In genomic region chr2:174596994-174597346, GRCh38 we compare ENCODE assay signal across 8 cellular contexts. TPM values are rescaled to one million over a fixed set of nuclear protein-coding genes. Genes with fewer than 3 reads are reported as not detected.
A peak's percentile ranks its signal among the peaks of the same experiment; 100 is the strongest.
DNase-seq lines count a peak whose midpoint lies in the region; ATAC-seq, FAIRE-seq and TF ChIP-seq lines count a peak whose summit lies in the region.

No MANE protein-coding gene starts in this region.

- intact Hi-C loops in body of pancreas (cut with DNase I), result no loop called here

- WGBS in body of pancreas, 2 donors, result 72 to 81% methylated on average over 4 of the region's 4 CpGs

- H3K27me3 ChIP-seq in duodenal mucosa (ENCODE audit: control insufficient read depth in 1 of 2, insufficient read depth in 2 of 2, low read length in 2 of 2) (no peaks in the 10 kb centered on the region), skeletal muscle tissue (ENCODE audit: control insufficient read depth in 3 of 3, insufficient read depth in 3 of 3, low read length in 3 of 3) (no peaks in the 10 kb centered on the region), body of pancreas (no peaks in the 10 kb centered on the region)

- no peak for TF ChIP-seq CTCF in body of pancreas (IDR thresholded peaks at IDR 0.05)

- H3K9ac ChIP-seq in duodenal mucosa (ENCODE audit: low read depth in 1 of 2, low read length in 2 of 2), result peak overlapping the region; percentile 56 to 64
- H3K9ac ChIP-seq in skeletal muscle tissue (ENCODE audit: low read depth in 1 of 3, low read length in 3 of 3), result no peak overlapping the region

- FAIRE-seq in GM12891 (lab: Jason Lieb, UNC), result peak; percentile 26

- TF ChIP-seq POLR2A in GM12891 (IDR thresholded peaks at IDR 0.05; ENCODE audit: low read depth, low read length) (no peak), body of pancreas (IDR thresholded peaks at IDR 0.05) (no peak)

- H3K4me1 ChIP-seq in duodenal mucosa (ENCODE audit: control insufficient read depth in 1 of 2, insufficient read depth in 2 of 2, low read length in 2 of 2), result peaks cover 2 to 26% of the 10 kb centered on the region in 2 donors
- H3K4me1 ChIP-seq in skeletal muscle tissue (ENCODE audit: control insufficient read depth in 3 of 3, insufficient read depth in 3 of 3, low read length in 3 of 3), result peaks cover 0 to 6% (median 2%) of the 10 kb centered on the region in 3 donors
- H3K4me1 ChIP-seq in body of pancreas, result no peaks in the 10 kb centered on the region

- no peaks in the 10 kb centered on the region for H3K36me3 ChIP-seq in duodenal mucosa (ENCODE audit: control insufficient read depth in 1 of 2, insufficient read depth in 2 of 2, low read length in 2 of 2)
- no peaks in the 10 kb centered on the region for H3K36me3 ChIP-seq in skeletal muscle tissue (ENCODE audit: control insufficient read depth in 3 of 3, insufficient read depth in 3 of 3, low read length in 3 of 3)
- H3K36me3 ChIP-seq in body of pancreas (replicated peaks in 1 of 2; ENCODE audit: insufficient read depth in 1 of 2, low read depth in 2 of 2), result no peaks in the 10 kb centered on the region

- DNase-seq in GM12891 (ENCODE audit: insufficient read length, low spot score), result no peak
- peak; percentile 72 for DNase-seq in OCI-M1 (lab: John Stamatoyannopoulos, UW)
- no peak for DNase-seq in body of pancreas
- DNase-seq in stimulated activated CD4-positive, alpha-beta T cell treated with anti-CD3 and anti-CD28 coated beads, Interleukin-15, amount 100 ng/mL, for 24 hours, result no peak

- H3K4me3 ChIP-seq in duodenal mucosa (ENCODE audit: low read depth in 1 of 2, low read length in 2 of 2) (peak overlapping the region; percentile 60 to 65), skeletal muscle tissue (ENCODE audit: low read length in 3 of 3) (peak overlapping the region in 1 of 3 donors; percentile 19), body of pancreas (no peak overlapping the region)

- no peaks in the 10 kb centered on the region for H3K9me3 ChIP-seq in duodenal mucosa (ENCODE audit: control insufficient read depth in 1 of 2, low read length in 2 of 2)
- H3K9me3 ChIP-seq in skeletal muscle tissue (ENCODE audit: control insufficient read depth in 3 of 3, low read length in 3 of 3), result no peaks in the 10 kb centered on the region
- H3K9me3 ChIP-seq in body of pancreas, result no peaks in the 10 kb centered on the region

- no peak for ATAC-seq in body of pancreas
- ATAC-seq in HG03025 (IDR thresholded peaks at IDR 0.05; ENCODE audit: low FRiP score, unreplicated experiment), result no peak
- ATAC-seq in HG03565 (IDR thresholded peaks at IDR 0.05; ENCODE audit: unreplicated experiment), result no peak

- H3K27ac ChIP-seq in duodenal mucosa (ENCODE audit: low read depth, low read length) (peak overlapping the region; percentile 74), skeletal muscle tissue (ENCODE audit: low read depth, low read length) (peak overlapping the region; percentile 67), body of pancreas (peak overlapping the region in 2 of 4 donors; percentile 30 to 57)

TF ChIP-seq in GM12891, 5 proteins besides CTCF, POLR2A, EP300 and RAD21:
- TF ChIP-seq POLR2AphosphoS5 (IDR thresholded peaks at IDR 0.05; ENCODE audit: low read depth, low read length), result no peak
- TF ChIP-seq SPI1 (IDR thresholded peaks at IDR 0.05; ENCODE audit: low read depth, low read length), result no peak
- no peak for TF ChIP-seq POU2F2 (IDR thresholded peaks at IDR 0.05; ENCODE audit: low read depth, low read length)
- TF ChIP-seq TAF1 (IDR thresholded peaks at IDR 0.05; ENCODE audit: low read depth, low read length), result no peak
- no peak for TF ChIP-seq PAX5 (IDR thresholded peaks at IDR 0.05; ENCODE audit: insufficient read depth, low read length, severe bottlenecking)

RNA-seq across cellular contexts. Expression of gene WIPF1, which starts 0.6 kb away (rescaled TPM):
- 91.7 TPM for polyA plus RNA-seq in GM12891 (2012; ENCODE audit: low read depth, missing spikeins)
- 16.2 TPM for total RNA-seq in skeletal muscle tissue
- total RNA-seq in body of pancreas, result 10 to 100 TPM in 1 of 2 donors, 1 to 10 TPM in 1; 8.0 to 15.5 TPM

Comparison
In these comparisons a context has a peak if more than half of its experiments do, and no peak if none do; other contexts are left out.
1. H3K4me3 ChIP-seq: peak in duodenal mucosa (2 of 2); none in body of pancreas (0 of 2).
2. H3K9ac ChIP-seq: peak in duodenal mucosa (2 of 2); none in skeletal muscle tissue (0 of 3).